ENCODE assay signal across 8 cellular contexts in genomic region chr17:38444151-38444550, GRCh38. TPM values are rescaled to one million over a fixed set of nuclear protein-coding genes. Genes with fewer than 3 reads are reported as not detected.
DNase-seq lines count a peak whose midpoint lies in the region; ATAC-seq and TF ChIP-seq lines count a peak whose summit lies in the region.

No MANE protein-coding gene starts in this region.

- H3K27me3 ChIP-seq in BE2C: no peaks in the 10 kb centered on the region
- H3K27me3 ChIP-seq in H9 (ENCODE audit: insufficient read depth, low read length): no peaks in the 10 kb centered on the region
- peaks cover 10% of the 10 kb centered on the region for H3K27me3 ChIP-seq in effector memory CD4-positive, alpha-beta T cell (replicated peaks; ENCODE audit: control insufficient read depth, insufficient read depth, low read length, poor library complexity, severe bottlenecking)

- no peak overlapping the region for H3K56ac ChIP-seq in H9 (ENCODE audit: insufficient read length, low read depth, low read length)

- H3K4me1 ChIP-seq in BE2C (no peaks in the 10 kb centered on the region; the same call in 1 of the 2 replicates), H9 (ENCODE audit: insufficient read depth, low read length) (peaks cover 9% of the 10 kb centered on the region; the same call in 1 of the 2 replicates)
- H3K4me1 ChIP-seq in effector memory CD4-positive, alpha-beta T cell (ENCODE audit: control insufficient read depth, insufficient read depth, low read length, poor library complexity, severe bottlenecking): peaks cover 4% of the 10 kb centered on the region

- H3K4me1 Mint-ChIP-seq in H9: peaks cover 53 to 56% of the 10 kb centered on the region in 2 experiments
- no peaks in the 10 kb centered on the region for H3K4me1 Mint-ChIP-seq in activated CD4-positive, alpha-beta memory T cell treated with anti-CD3 and anti-CD28 coated beads, Interleukin-2, amount 10 ng/mL, durations not matched to agents 7 days and 5 days

- CTCF ChIA-PET in activated CD4-positive, alpha-beta memory T cell treated with anti-CD3 and anti-CD28 coated beads, Interleukin-2, amount 10 ng/mL, durations not matched to agents 7 days and 5 days (lab: Charles Lee): interaction anchor here (1.6 kb wide), 1 partner anchor 10 kb away, joined by 3 read pairs; no protein-coding TSS in a partner anchor

- H3K23me2 ChIP-seq in H9 (ENCODE audit: insufficient read length, low read depth, low read length, poor library complexity, severe bottlenecking): no peaks in the 10 kb centered on the region

- H2BK12ac ChIP-seq in H9 (ENCODE audit: insufficient read length, low read depth, low read length): no peak overlapping the region

- H2BK15ac ChIP-seq in H9 (ENCODE audit: low read depth, low read length): no peak overlapping the region

- no peak overlapping the region for H2BK5ac ChIP-seq in H9 (ENCODE audit: insufficient read length, low read length)

- no peak overlapping the region for H2AFZ ChIP-seq in H9 (ENCODE audit: low read length)

- peaks cover 6% of the 10 kb centered on the region; the same call in 1 of the 2 replicates for H3K79me2 ChIP-seq in H9 (ENCODE audit: insufficient read depth, low read length)

- no peak for ATAC-seq in GM18858 (IDR thresholded peaks at IDR 0.05; ENCODE audit: unreplicated experiment)

- no peak overlapping the region for H3K4me2 ChIP-seq in H9 (ENCODE audit: insufficient read depth, insufficient read length, low read length)

- H3K4ac ChIP-seq in H9 (ENCODE audit: low read depth, low read length): no peak overlapping the region

- H2BK120ac ChIP-seq in H9 (ENCODE audit: low read depth, low read length, poor library complexity, severe bottlenecking): no peak overlapping the region

- no peak overlapping the region for H3K23ac ChIP-seq in H9 (ENCODE audit: insufficient read length, low read depth, low read length)

- no peak overlapping the region for H4K5ac ChIP-seq in H9 (ENCODE audit: insufficient read length, low read depth, low read length)

- H2BK20ac ChIP-seq in H9 (ENCODE audit: low read depth, low read length, poor library complexity, severe bottlenecking): no peak overlapping the region

- H3K27me3 Mint-ChIP-seq in H9 (ENCODE audit: low read depth): no peaks in the 10 kb centered on the region
- H3K27me3 Mint-ChIP-seq in activated CD4-positive, alpha-beta memory T cell treated with anti-CD3 and anti-CD28 coated beads, Interleukin-2, amount 10 ng/mL, durations not matched to agents 7 days and 5 days: peaks cover 8% of the 10 kb centered on the region

- no peak overlapping the region for H3K14ac ChIP-seq in H9 (ENCODE audit: insufficient read depth, low read length)

- peak overlapping the region in 1 of 2 experiments; percentile 54; a peak in 2 of 5 replicates for H3K4me3 Mint-ChIP-seq in H9
- H3K4me3 Mint-ChIP-seq in activated CD4-positive, alpha-beta memory T cell treated with anti-CD3 and anti-CD28 coated beads, Interleukin-2, amount 10 ng/mL, durations not matched to agents 7 days and 5 days: no peak overlapping the region

- H3K27ac ChIP-seq in H9 (ENCODE audit: insufficient read length, low read depth, low read length): no peak overlapping the region
- H3K27ac ChIP-seq in effector memory CD4-positive, alpha-beta T cell (ENCODE audit: insufficient read depth, low read length, poor library complexity, severe bottlenecking): no peak overlapping the region

- H3K9me3 Mint-ChIP-seq in H9: no peaks in the 10 kb centered on the region
- H3K9me3 Mint-ChIP-seq in activated CD4-positive, alpha-beta memory T cell treated with anti-CD3 and anti-CD28 coated beads, Interleukin-2, amount 10 ng/mL, durations not matched to agents 7 days and 5 days: no peaks in the 10 kb centered on the region

- DNase-seq in BE2C (peak; percentile 86), H9 (peak; percentile 92), NCI-H460 (ENCODE audit: extremely low read depth, low read depth) (peak; percentile 55), middle frontal gyrus (ENCODE audit: extremely low spot score, low spot score) (peak; percentile 51)
- DNase-seq in activated CD4-positive, alpha-beta memory T cell treated with anti-CD3 and anti-CD28 coated beads, Interleukin-2, amount 10 ng/mL, durations not matched to agents 7 days and 5 days: peak; percentile 56
- peak in 2 of 3 donors; percentile 18 to 22 for DNase-seq in effector memory CD4-positive, alpha-beta T cell
- peak; percentile 14 to 29 for DNase-seq in stimulated activated CD8-positive, alpha-beta memory T cell treated with anti-CD3 and anti-CD28 coated beads, Interleukin-7, amount 100 ng/mL, for 4 hours (ENCODE audit: low read depth in 2 of 2)

- no peak overlapping the region for H4K91ac ChIP-seq in H9 (ENCODE audit: insufficient read length, low read depth, low read length)

- H3K9me3 ChIP-seq in BE2C: no peaks in the 10 kb centered on the region
- no peaks in the 10 kb centered on the region for H3K9me3 ChIP-seq in H9 (ENCODE audit: control insufficient read depth, low read depth, low read length)
- no peaks in the 10 kb centered on the region for H3K9me3 ChIP-seq in effector memory CD4-positive, alpha-beta T cell (ENCODE audit: control insufficient read depth, low read length)

- no peak overlapping the region for H3K18ac ChIP-seq in H9 (ENCODE audit: insufficient read length, low read depth, low read length)

- no peak overlapping the region for H2AK5ac ChIP-seq in H9 (ENCODE audit: insufficient read length, low read length)

- H3K79me1 ChIP-seq in H9 (ENCODE audit: insufficient read depth, low read depth, low read length, poor library complexity, severe bottlenecking): no peaks in the 10 kb centered on the region

- H3K36me3 ChIP-seq in BE2C: no peaks in the 10 kb centered on the region
- H3K36me3 ChIP-seq in effector memory CD4-positive, alpha-beta T cell (ENCODE audit: control insufficient read depth, insufficient read depth, low read length): no peaks in the 10 kb centered on the region

- POLR2A ChIA-PET in activated CD4-positive, alpha-beta memory T cell treated with anti-CD3 and anti-CD28 coated beads, Interleukin-2, amount 10 ng/mL, durations not matched to agents 7 days and 5 days (lab: Charles Lee): no interaction called here

- WGBS in H9 (ENCODE audit: extremely low coverage, insufficient read length, low lambda C conversion rate): no CpG with 5 or more reads among the region's 14 CpGs

- no peak overlapping the region for H3T11ph ChIP-seq in H9 (ENCODE audit: low read length)

- no peaks in the 10 kb centered on the region for H4K20me1 ChIP-seq in H9 (ENCODE audit: control insufficient read depth, insufficient read depth, insufficient read length)

- TF ChIP-seq CTCF in BE2C (IDR thresholded peaks at IDR 0.05; ENCODE audit: low read depth, low read length): peak; percentile 97
- peak; percentile 89 for TF ChIP-seq CTCF in H9 (conservative IDR thresholded peaks at IDR 0.05)

- no peak overlapping the region for H3K4me3 ChIP-seq in BE2C (ENCODE audit: low read depth, low read length)
- H3K4me3 ChIP-seq in effector memory CD4-positive, alpha-beta T cell (ENCODE audit: insufficient read depth, low read depth, low read length, poor library complexity, severe bottlenecking): no peak overlapping the region

- H3K9ac ChIP-seq in H9 (ENCODE audit: extremely low read depth, insufficient read length, low read length): no peak overlapping the region

- H3K36me3 Mint-ChIP-seq in H9 (ENCODE audit: insufficient read depth in 1 of 3, low read depth in 3 of 3): peaks cover 0 to 10% (median 0%) of the 10 kb centered on the region in 3 experiments; a peak in 3 of 7 replicates
- no peaks in the 10 kb centered on the region for H3K36me3 Mint-ChIP-seq in activated CD4-positive, alpha-beta memory T cell treated with anti-CD3 and anti-CD28 coated beads, Interleukin-2, amount 10 ng/mL, durations not matched to agents 7 days and 5 days (ENCODE audit: low read depth)

- H4K8ac ChIP-seq in H9 (replicated peaks; ENCODE audit: insufficient read length, low read depth, low read length): no peak overlapping the region

- peak overlapping the region in 2 of 3 experiments; percentile 68 to 94; a peak in 4 of 7 replicates for H3K27ac Mint-ChIP-seq in H9
- no peak overlapping the region for H3K27ac Mint-ChIP-seq in activated CD4-positive, alpha-beta memory T cell treated with anti-CD3 and anti-CD28 coated beads, Interleukin-2, amount 10 ng/mL, durations not matched to agents 7 days and 5 days

RNA-seq across cellular contexts. Expression of gene ARHGAP23, which starts 15.9 kb away (rescaled TPM):
- 74.5 TPM for polyA plus RNA-seq in BE2C (2012; ENCODE audit: insufficient read depth, insufficient read length, low read depth)
- total RNA-seq in H9 (2021): 96.3 and 97.9 TPM in 2 replicates
- total RNA-seq in NCI-H460 (2014; rRNA removed; shearing (Covaris generic)): 11.2 and 18.5 TPM in 2 replicates
- 4.8 and 4.9 TPM in 2 replicates for polyA plus RNA-seq in NCI-H460 (2014; cell fraction: nucleus; rRNA removed)
- under 1 TPM; 0.73 to 0.81 TPM for total RNA-seq in activated CD4-positive, alpha-beta memory T cell treated with anti-CD3 and anti-CD28 coated beads, Interleukin-2, amount 10 ng/mL, durations not matched to agents 7 days and 5 days

Comparison
In these comparisons a context has a peak if more than half of its experiments do, and no peak if none do; other contexts are left out.
1. DNase-seq: peak in every context shown above with its lines; median percentile 92 in H9; 86 in BE2C; 56 in activated CD4-positive, alpha-beta memory T cell treated with anti-CD3 and anti-CD28 coated beads, Interleukin-2, amount 10 ng/mL, durations not matched to agents 7 days and 5 days; 55 in NCI-H460; 51 in middle frontal gyrus; 22 in stimulated activated CD8-positive, alpha-beta memory T cell treated with anti-CD3 and anti-CD28 coated beads, Interleukin-7, amount 100 ng/mL, for 4 hours; 20 in effector memory CD4-positive, alpha-beta T cell.